ENCODE assay signal across 23 cellular contexts in genomic region chr20:57004416-57004815, GRCh38.
"Had no signal": no experiment of that assay in that cellular context is flagged by ENCODE, and none has a peak within 500 bp of the region (broad histone marks: within the 10 kb centered on the region; RNA-seq: fewer than 3 reads in every experiment).

No MANE protein-coding gene starts in this region.

- DNase-seq: activated CD4-positive, alpha-beta T cell treated with anti-CD3 and anti-CD28 coated beads for 36 hours; activated CD4-positive, alpha-beta T cell treated with anti-CD3 and anti-CD28 coated beads, Interleukin-2, amount 50 U/mL, for 48 hours; activated naive CD4-positive, alpha-beta T cell; activated naive CD8-positive, alpha-beta T cell treated with anti-CD3 and anti-CD28 coated beads, Interleukin-2, amount 10 ng/mL, durations not matched to agents 7 days and 5 days; activated T-cell treated with anti-CD3 and anti-CD28 coated beads for 4 hours; amygdala; effector memory CD4-positive, alpha-beta T cell; heart left ventricle; kidney; natural killer cell; retina; stimulated activated CD4-positive, alpha-beta T cell treated with anti-CD3 and anti-CD28 coated beads, Interleukin-2, amount 100 ng/mL, for 24 hours; stimulated activated naive CD8-positive, alpha-beta T cell treated with anti-CD3 and anti-CD28 coated beads, Interleukin-15, Interleukin-2, amounts not matched to agents 100 U/mL and 50 U/mL, for 24 hours; substantia nigra; tibial artery had no signal

- H3K36me3 ChIP-seq: cardiac muscle cell, esophagus muscularis mucosa, gastroesophageal sphincter, heart left ventricle, tibial artery, vagina had no signal

- H3K27ac ChIP-seq: cardiac muscle cell, esophagus muscularis mucosa, gastroesophageal sphincter, heart left ventricle, tibial artery, vagina had no signal

- H3K4me3 ChIP-seq: cardiac muscle cell, esophagus muscularis mucosa, gastroesophageal sphincter, heart left ventricle, lung, tibial artery, vagina had no signal

- H3K27me3 ChIP-seq: cardiac muscle cell, vagina had no signal

- H3K4me3 Mint-ChIP-seq: activated CD4-positive, alpha-beta T cell treated with anti-CD3 and anti-CD28 coated beads for 36 hours; activated naive CD8-positive, alpha-beta T cell treated with anti-CD3 and anti-CD28 coated beads, Interleukin-2, amount 10 ng/mL, durations not matched to agents 7 days and 5 days; dendritic cell treated with granulocyte-macrophage colony-stimulating factor and Interleukin-4, amounts not matched to agents 40 ng/mL and 50 ng/mL, for 4 days; natural killer cell; WTC11 had no signal

- H3K4me1 Mint-ChIP-seq: activated naive CD8-positive, alpha-beta T cell treated with anti-CD3 and anti-CD28 coated beads, Interleukin-2, amount 10 ng/mL, durations not matched to agents 7 days and 5 days; natural killer cell had no signal

- H3K27ac Mint-ChIP-seq: activated CD4-positive, alpha-beta T cell treated with anti-CD3 and anti-CD28 coated beads for 36 hours; activated naive CD8-positive, alpha-beta T cell treated with anti-CD3 and anti-CD28 coated beads, Interleukin-2, amount 10 ng/mL, durations not matched to agents 7 days and 5 days; dendritic cell treated with granulocyte-macrophage colony-stimulating factor and Interleukin-4, amounts not matched to agents 40 ng/mL and 50 ng/mL, for 4 days; natural killer cell; WTC11 had no signal

- H3K9me3 ChIP-seq: tibial artery, vagina had no signal

- ATAC-seq: activated CD4-positive, alpha-beta T cell treated with anti-CD3 and anti-CD28 coated beads for 36 hours; gastroesophageal sphincter; heart left ventricle; left lobe of liver; natural killer cell; stimulated activated naive CD8-positive, alpha-beta T cell treated with anti-CD3 and anti-CD28 coated beads, Interleukin-15, Interleukin-2, amounts not matched to agents 100 U/mL and 50 U/mL, for 24 hours; WTC11 had no signal

- H3K9me3 Mint-ChIP-seq: activated naive CD8-positive, alpha-beta T cell treated with anti-CD3 and anti-CD28 coated beads, Interleukin-2, amount 10 ng/mL, durations not matched to agents 7 days and 5 days; dendritic cell treated with granulocyte-macrophage colony-stimulating factor and Interleukin-4, amounts not matched to agents 40 ng/mL and 50 ng/mL, for 4 days; natural killer cell had no signal

- H3K36me3 Mint-ChIP-seq: activated naive CD8-positive, alpha-beta T cell treated with anti-CD3 and anti-CD28 coated beads, Interleukin-2, amount 10 ng/mL, durations not matched to agents 7 days and 5 days; natural killer cell had no signal

- H3K4me1 ChIP-seq: heart left ventricle had no signal
